Comparison of ENCODE assay signal across 25 cellular contexts in genomic region chr16:55562936-55563335, GRCh38. TPM values are rescaled to one million over a fixed set of nuclear protein-coding genes. Genes with fewer than 3 reads are reported as not detected.
"Had no signal": no experiment of that assay in that cellular context is flagged by ENCODE, and none has a peak within 500 bp of the region (broad histone marks: within the 10 kb centered on the region; RNA-seq: fewer than 3 reads in every experiment).

No MANE protein-coding gene starts in this region.

- H3K9me3 ChIP-seq: adrenal gland, lower lobe of right lung, tibial artery had no signal

- ATAC-seq: activated naive CD4-positive, alpha-beta T cell treated with anti-CD3 and anti-CD28 coated beads, Interleukin-2, amount 50 U/mL, for 72 hours; activated T-cell treated with anti-CD3 and anti-CD28 coated beads, Interleukin-2, amount 50 U/mL, for 72 hours; foreskin keratinocyte; left colon; lower lobe of right lung; T-helper 17 cell had no signal

- H3K27me3 ChIP-seq: adrenal gland, dorsolateral prefrontal cortex, foreskin keratinocyte, hepatocyte, tibial artery had no signal

- H3K4me3 Mint-ChIP-seq: activated T-cell treated with anti-CD3 and anti-CD28 coated beads, Interleukin-2, amount 50 U/mL, for 72 hours; nephron; T-helper 17 cell had no signal

- H3K4me1 Mint-ChIP-seq: T-helper 17 cell had no signal

- H3K4me3 ChIP-seq: adrenal gland, dorsolateral prefrontal cortex, hepatocyte, lower lobe of right lung, tibial artery had no signal

- H3K36me3 ChIP-seq: adrenal gland, lower lobe of right lung, tibial artery had no signal

- DNase-seq: activated CD4-positive, alpha-beta T cell treated with anti-CD3 and anti-CD28 coated beads, Interleukin-2, amount 50 U/mL, for 4 hours; activated effector memory CD4-positive, alpha-beta T cell treated with anti-CD3 and anti-CD28 coated beads, Interleukin-2, amount 50 U/mL, for 16 hours; activated T-cell treated with anti-CD3 and anti-CD28 coated beads, Interleukin-2, amount 50 U/mL, for 72 hours; adrenal gland; caudate nucleus; dorsolateral prefrontal cortex; erythroblast; left colon; lower lobe of right lung; midbrain; posterior cingulate gyrus; stimulated activated CD4-positive, alpha-beta T cell treated with anti-CD3 and anti-CD28 coated beads, Interleukin-2, amount 100 ng/mL, for 24 hours; stimulated activated naive CD4-positive, alpha-beta T cell treated with Interleukin-2 at 50 U/mL for 16 hours; substantia nigra; T-helper 17 cell; tibial artery had no signal

- H3K27ac Mint-ChIP-seq: activated naive CD4-positive, alpha-beta T cell treated with anti-CD3 and anti-CD28 coated beads, Interleukin-2, amount 50 U/mL, for 72 hours; activated T-cell treated with anti-CD3 and anti-CD28 coated beads, Interleukin-2, amount 50 U/mL, for 72 hours; nephron; T-helper 17 cell had no signal

- H3K9me3 Mint-ChIP-seq: activated naive CD4-positive, alpha-beta T cell treated with anti-CD3 and anti-CD28 coated beads, Interleukin-2, amount 50 U/mL, for 72 hours; activated T-cell treated with anti-CD3 and anti-CD28 coated beads, Interleukin-2, amount 50 U/mL, for 72 hours; nephron had no signal

- FAIRE-seq: colon, islet of Langerhans, TTC549 had no signal

- H3K27ac ChIP-seq: adrenal gland, dorsolateral prefrontal cortex, hepatocyte, lower lobe of right lung, tibial artery had no signal

- H3K36me3 Mint-ChIP-seq: activated naive CD4-positive, alpha-beta T cell treated with anti-CD3 and anti-CD28 coated beads, Interleukin-2, amount 50 U/mL, for 72 hours had no signal

RNA-seq across cellular contexts. Expression of gene CAPNS2, which starts 3.5 kb away (rescaled TPM):
- total RNA-seq: activated CD8-positive, alpha-beta memory T cell treated with anti-CD3 and anti-CD28 coated beads for 36 hours; activated naive CD4-positive, alpha-beta T cell treated with anti-CD3 and anti-CD28 coated beads, Interleukin-2, amount 50 U/mL, for 72 hours; activated T-cell treated with anti-CD3 and anti-CD28 coated beads, Interleukin-2, amount 50 U/mL, for 72 hours; skeletal muscle tissue; T-helper 17 cell had no signal
